Comparison of ENCODE assay signal across 18 cellular contexts in the genomic region with DNA sequence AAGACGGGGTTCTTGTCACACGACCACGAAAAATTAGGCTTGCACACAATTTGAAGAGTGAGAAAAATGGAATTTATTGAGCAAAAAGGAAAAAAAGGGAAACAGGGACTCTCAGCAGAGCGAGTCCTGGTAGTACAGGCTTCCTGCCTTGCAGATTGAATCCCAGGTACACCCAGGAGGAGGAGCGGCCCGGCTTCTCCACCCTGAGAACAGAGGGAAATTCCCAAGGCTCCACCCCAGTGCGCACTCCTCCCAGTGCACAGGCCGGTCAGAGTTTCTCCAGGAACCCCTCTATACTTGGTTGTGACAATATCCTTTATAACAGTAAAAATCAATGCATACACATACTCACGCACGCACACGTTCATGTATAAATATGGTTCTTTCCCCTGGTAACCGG. TPM values are rescaled to one million over a fixed set of nuclear protein-coding genes. Genes with fewer than 3 reads are reported as not detected.
DNase-seq lines count a peak whose midpoint lies in the region; ATAC-seq and TF ChIP-seq lines count a peak whose summit lies in the region.
"Had no signal": no experiment of that assay in that cellular context is flagged by ENCODE, and none has a peak within 500 bp of the region (broad histone marks: within the 10 kb centered on the region; RNA-seq: fewer than 3 reads in every experiment).

No MANE protein-coding gene starts in this region.

- H3K27me3 ChIP-seq in GM23338 (ENCODE audit: insufficient read depth), result no peaks in the 10 kb centered on the region
- H3K27me3 ChIP-seq in foreskin keratinocyte, result no peaks in the 10 kb centered on the region
- H3K27me3 ChIP-seq: BLaER1 had no signal

- no peaks in the 10 kb centered on the region for H4K20me1 ChIP-seq in GM23338 (replicated peaks; ENCODE audit: insufficient read depth)
- H4K20me1 ChIP-seq: BLaER1 had no signal

- no peak overlapping the region for H2AFZ ChIP-seq in GM23338

- peaks cover 2% of the 10 kb centered on the region; the same call in 1 of the 3 replicates for H3K4me1 Mint-ChIP-seq in GM23338
- H3K4me1 Mint-ChIP-seq in WTC11, result no peaks in the 10 kb centered on the region
- H3K4me1 Mint-ChIP-seq: CD14-positive monocyte; CD4-positive, alpha-beta memory T cell; IgD-negative memory B cell had no signal

- intact Hi-C loops in mucosa of descending colon (cut with DNase I, micrococcal nuclease), result no loop called here

- CTCF ChIA-PET in WTC11 (lab: Charles Lee), result no interaction called here

- no peak overlapping the region for H3K4me3 ChIP-seq in GM23338
- H3K4me3 ChIP-seq in mucosa of descending colon, result no peak overlapping the region
- H3K4me3 ChIP-seq: BLaER1 had no signal

- H3K4me2 ChIP-seq in GM23338, result no peak overlapping the region
- H3K4me2 ChIP-seq: BLaER1 had no signal

- H3K27ac Mint-ChIP-seq in GM23338 (no peak overlapping the region), WTC11 (no peak overlapping the region)
- H3K27ac Mint-ChIP-seq: CD14-positive monocyte; CD4-positive, alpha-beta memory T cell; HFFc6; IgD-negative memory B cell had no signal

- ATAC-seq in GM23338 (peak; percentile 65), WTC11 (peak; percentile 71), foreskin keratinocyte (peak; percentile 98), mucosa of descending colon (peak; percentile 64)
- ATAC-seq: HCT116, HepG2 had no signal

- no peaks in the 10 kb centered on the region for H3K36me3 Mint-ChIP-seq in GM23338 (ENCODE audit: low read depth)
- no peaks in the 10 kb centered on the region for H3K36me3 Mint-ChIP-seq in WTC11
- H3K36me3 Mint-ChIP-seq: CD14-positive monocyte; CD4-positive, alpha-beta memory T cell; IgD-negative memory B cell had no signal

- H3K9me2 ChIP-seq in GM23338 (ENCODE audit: insufficient read depth), result no peaks in the 10 kb centered on the region

- POLR2A ChIA-PET in WTC11 (lab: Charles Lee), result no interaction called here

- H3K27me3 Mint-ChIP-seq in GM23338 (ENCODE audit: insufficient read depth, low read depth, poor library complexity) (peaks cover 1% of the 10 kb centered on the region), WTC11 (ENCODE audit: low read depth) (no peaks in the 10 kb centered on the region)

- H3K4me3 Mint-ChIP-seq in GM23338 (no peak overlapping the region), WTC11 (no peak overlapping the region)
- H3K4me3 Mint-ChIP-seq: CD14-positive monocyte; CD4-positive, alpha-beta memory T cell; HFFc6; IgD-negative memory B cell had no signal

- H3K9me3 ChIP-seq in mucosa of descending colon, result no peaks in the 10 kb centered on the region
- H3K9me3 ChIP-seq: BLaER1 had no signal

- H3K4me1 ChIP-seq in GM23338 (ENCODE audit: insufficient read depth) (no peaks in the 10 kb centered on the region), foreskin keratinocyte (peaks cover 6% of the 10 kb centered on the region), mucosa of descending colon (ENCODE audit: low read depth) (no peaks in the 10 kb centered on the region)
- H3K4me1 ChIP-seq: BLaER1 had no signal

- H3K9me3 Mint-ChIP-seq in GM23338 (no peaks in the 10 kb centered on the region), WTC11 (no peaks in the 10 kb centered on the region; the same call in 1 of the 2 replicates)
- H3K9me3 Mint-ChIP-seq: CD4-positive, alpha-beta memory T cell; HFFc6; IgD-negative memory B cell had no signal

- no peaks in the 10 kb centered on the region for H3K79me2 ChIP-seq in GM23338 (replicated peaks; ENCODE audit: insufficient read depth)

- H3K36me3 ChIP-seq in GM23338 (ENCODE audit: insufficient read depth), result no peaks in the 10 kb centered on the region
- no peaks in the 10 kb centered on the region for H3K36me3 ChIP-seq in mucosa of descending colon (ENCODE audit: low read depth)
- H3K36me3 ChIP-seq: BLaER1 had no signal

- H3K27ac ChIP-seq in GM23338 (ENCODE audit: low read depth) (no peak overlapping the region), foreskin keratinocyte (no peak overlapping the region)
- H3K27ac ChIP-seq: BLaER1 had no signal

- TF ChIP-seq CTCF in GM23338 (conservative IDR thresholded peaks at IDR 0.05; ENCODE audit: low read depth in 2 of 2) (no peak), WTC11 (IDR thresholded peaks at IDR 0.05) (no peak), foreskin keratinocyte (conservative IDR thresholded peaks at IDR 0.05) (peak; percentile 30), mucosa of descending colon (IDR thresholded peaks at IDR 0.05) (no peak)

- DNase-seq in GM23338 (ENCODE audit: low spot score) (peak; percentile 10), WTC11 (ENCODE audit: low spot score) (peak; percentile 16), foreskin keratinocyte (peak; percentile 15 to 28), mucosa of descending colon (peak in 2 of 3 donors; percentile 17 to 46), KG1 (lab: John Stamatoyannopoulos, UW) (no peak), NCI-H2029 treated with DMSO at 0.1 percent for 48 hours (lab: John Stamatoyannopoulos, UW) (no peak), NCI-H2196 (lab: John Stamatoyannopoulos, UW; ENCODE audit: unreplicated experiment) (no peak)
- DNase-seq: 8988T; CD4-positive, alpha-beta memory T cell; DMS153; DMS79; GDM1; HFFc6 had no signal

- no peaks in the 10 kb centered on the region for H3F3A ChIP-seq in GM23338 (replicated peaks; ENCODE audit: low read depth)

TF ChIP-seq in GM23338, 12 proteins besides CTCF, POLR2A, EP300 and RAD21 (continues in another document):
- no peak for TF ChIP-seq ZNF331 (CRISPR knock-in tag; IDR thresholded peaks at IDR 0.05; ENCODE audit: low read depth)
- no peak for TF ChIP-seq REST (IDR thresholded peaks at IDR 0.05; ENCODE audit: unreplicated experiment)

TF ChIP-seq in WTC11, 78 proteins besides CTCF, POLR2A, EP300 and RAD21 (continues in another document):
- no peak for TF ChIP-seq NFATC4 (CRISPR knock-in tag; IDR thresholded peaks at IDR 0.05)
- no peak for TF ChIP-seq ATF1 (CRISPR knock-in tag; IDR thresholded peaks at IDR 0.05)
- no peak for TF ChIP-seq KAT7 (CRISPR knock-in tag; IDR thresholded peaks at IDR 0.05; ENCODE audit: borderline replicate concordance)
- no peak for TF ChIP-seq RELA (CRISPR knock-in tag; IDR thresholded peaks at IDR 0.05; ENCODE audit: borderline replicate concordance)
- no peak for TF ChIP-seq GABPB1 (CRISPR knock-in tag; IDR thresholded peaks at IDR 0.05)
- TF ChIP-seq SMAD4 (CRISPR knock-in tag; IDR thresholded peaks at IDR 0.05), result no peak
- no peak for TF ChIP-seq GTF2I (CRISPR knock-in tag; conservative IDR thresholded peaks at IDR 0.05)
- no peak for TF ChIP-seq FOXK1 (CRISPR knock-in tag; IDR thresholded peaks at IDR 0.05)
- no peak for TF ChIP-seq FOXP1 (CRISPR knock-in tag; IDR thresholded peaks at IDR 0.05; ENCODE audit: borderline replicate concordance)
- no peak for TF ChIP-seq AFF4 (CRISPR knock-in tag; IDR thresholded peaks at IDR 0.05; ENCODE audit: borderline replicate concordance)
- TF ChIP-seq NFE2L1 (CRISPR knock-in tag; IDR thresholded peaks at IDR 0.05), result no peak
- TF ChIP-seq AR (CRISPR knock-in tag; IDR thresholded peaks at IDR 0.05), result no peak
- TF ChIP-seq ZNF671 (CRISPR knock-in tag; IDR thresholded peaks at IDR 0.05), result no peak

RNA-seq across cellular contexts. Expression of gene SLC4A4, which starts 22.0 kb away (rescaled TPM):
- total RNA-seq in GM23338 (2014; rRNA removed; shearing (Covaris generic)), result 1.5 and 2.3 TPM in 2 replicates
- polyA plus RNA-seq in GM23338 (2016; fragmentation: Nextera tagmentation; extraction: Ambion mirVana) (1.0 and 1.2 TPM in 2 replicates), foreskin keratinocyte (0.46 and 1.4 TPM in 2 replicates)
- total RNA-seq in WTC11 (2021) (1.1 to 1.5 TPM (median 1.2 TPM) in 3 replicates), foreskin keratinocyte (0.92 and 2.2 TPM in 2 replicates), mucosa of descending colon (100 to 1,000 TPM; 102 to 248 (median 165) TPM)
- total RNA-seq: HepG2 had no signal
- polyA plus RNA-seq: CD14-positive monocyte, IgD-negative memory B cell had no signal

Comparison
In these comparisons a context has a peak if more than half of its experiments do, and no peak if none do; other contexts are left out.
1. DNase-seq: peak in GM23338 (single experiment), WTC11 (single experiment), foreskin keratinocyte (2 of 2) and mucosa of descending colon (2 of 3); none in KG1 (single experiment), NCI-H2029 treated with DMSO at 0.1 percent for 48 hours (single experiment) and NCI-H2196 (single experiment).
2. RNA of gene SLC4A4, which starts 22.0 kb away (total RNA-seq): 102 to 248 TPM in mucosa of descending colon; 1.5 to 2.3 TPM in GM23338, 1.1 to 1.5 TPM in WTC11 and 0.92 to 2.2 TPM in foreskin keratinocyte; every median in the first group is over 10 times any median in the second.
3. Peak in every context shown above with its lines, with median percentiles within 50 percentile points of each other: ATAC-seq.